ENCODE assay signal across 29 cellular contexts in the genomic region with DNA sequence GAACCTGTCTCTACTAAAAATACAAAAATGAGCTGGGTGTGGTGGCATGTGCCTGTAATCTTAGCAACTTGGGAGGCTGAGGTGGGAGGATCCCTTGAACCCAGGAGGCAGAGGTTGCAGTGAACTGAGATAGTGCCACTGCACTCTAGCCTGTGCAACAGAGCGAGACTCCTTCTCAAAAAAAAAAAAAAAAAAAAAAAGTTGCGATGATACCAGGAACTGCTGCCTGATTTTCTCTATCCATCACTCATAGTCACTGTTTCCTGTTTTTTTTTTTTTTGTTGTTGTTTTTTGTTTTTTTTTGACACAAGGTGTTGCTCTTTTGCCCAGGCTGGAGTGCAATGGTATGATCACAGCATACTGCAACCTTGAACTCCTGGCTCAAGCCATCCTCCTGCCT. TPM values are rescaled to one million over a fixed set of nuclear protein-coding genes. Genes with fewer than 3 reads are reported as not detected.
DNase-seq lines count a peak whose midpoint lies in the region; ATAC-seq, FAIRE-seq and TF ChIP-seq lines count a peak whose summit lies in the region.
"Had no signal": no experiment of that assay in that cellular context is flagged by ENCODE, and none has a peak within 500 bp of the region (broad histone marks: within the 10 kb centered on the region; RNA-seq: fewer than 3 reads in every experiment).

No MANE protein-coding gene starts in this region.

- no peak for TF ChIP-seq CTCF in psoas muscle (IDR thresholded peaks at IDR 0.05)

- no peak for ATAC-seq in T-helper 17 cell
- no peak for ATAC-seq in psoas muscle
- ATAC-seq in HG02884 (IDR thresholded peaks at IDR 0.05; ENCODE audit: unreplicated experiment), result no peak
- no peak for ATAC-seq in HG03196 (IDR thresholded peaks at IDR 0.05; ENCODE audit: unreplicated experiment)
- ATAC-seq: activated T-helper 17 cell treated with anti-CD3 and anti-CD28 coated beads, Interleukin-2, amount 50 U/mL, for 72 hours; sciatic nerve had no signal

- H3K36me3 ChIP-seq in BLaER1 (peaks cover 46% of the 10 kb centered on the region), psoas muscle (ENCODE audit: insufficient read depth in 1 of 2, low read depth in 1 of 2) (peaks cover 0 to 8% of the 10 kb centered on the region in 2 donors)
- H3K36me3 ChIP-seq: cardiac muscle cell had no signal

- peak overlapping the region; percentile 39; the same call in 1 of the 2 replicates for H3K9ac ChIP-seq in BLaER1
- H3K9ac ChIP-seq: KMS-11 had no signal

- intact Hi-C loops in psoas muscle (cut with DNase I), result loop anchor here in 1 of 2 donors (10.0 kb wide), 1 partner anchor 46 kb away; no protein-coding TSS in a partner anchor

- H3K9me3 ChIP-seq in BLaER1 (peaks cover 7% of the 10 kb centered on the region; the same call in 1 of the 2 replicates), T-helper 17 cell (ENCODE audit: control insufficient read depth, low read length, poor library complexity, severe bottlenecking) (no peaks in the 10 kb centered on the region), psoas muscle (no peaks in the 10 kb centered on the region)
- H3K9me3 ChIP-seq: ascending aorta, BE2C, esophagus squamous epithelium, HAP-1, thoracic aorta had no signal

- H3K4me2 ChIP-seq in BLaER1, result peak overlapping the region; percentile 82
- H3K4me2 ChIP-seq: KMS-11, PC-9 had no signal

- H3K36me3 Mint-ChIP-seq in T-helper 17 cell (ENCODE audit: low read depth), result peaks cover 2% of the 10 kb centered on the region

- peaks cover 19% of the 10 kb centered on the region for H3K4me1 Mint-ChIP-seq in T-helper 17 cell

- DNase-seq in GM12891 (ENCODE audit: insufficient read length, low spot score), result no peak
- no peak for DNase-seq in T-helper 17 cell
- no peak for DNase-seq in psoas muscle
- DNase-seq in activated CD4-positive, CD25-positive, alpha-beta regulatory T cell (lab: John Stamatoyannopoulos, UW), result no peak
- DNase-seq: activated CD4-positive, alpha-beta memory T cell treated with anti-CD3 and anti-CD28 coated beads, Interleukin-2, amount 10 ng/mL, durations not matched to agents 7 days and 5 days; activated CD8-positive, alpha-beta memory T cell treated with anti-CD3 and anti-CD28 coated beads, Interleukin-2, amount 50 U/mL, for 48 hours; activated naive CD8-positive, alpha-beta T cell treated with anti-CD3 and anti-CD28 coated beads, Interleukin-2, amount 10 ng/mL, durations not matched to agents 7 days and 5 days; esophagus squamous epithelium; foreskin melanocyte; NCI-H1436 treated with DMSO at 0.1 percent for 48 hours; NCI-H2107; NCI-H446; NCI-H82; PC-9; SHP77; stimulated activated CD4-positive, alpha-beta T cell treated with anti-CD3 and anti-CD28 coated beads, Interleukin-4, amount 100 ng/mL, for 24 hours; stimulated activated naive CD4-positive, alpha-beta T cell had no signal

- no peak overlapping the region for H3K4me3 Mint-ChIP-seq in T-helper 17 cell
- H3K4me3 Mint-ChIP-seq: activated CD4-positive, alpha-beta memory T cell treated with anti-CD3 and anti-CD28 coated beads, Interleukin-2, amount 10 ng/mL, durations not matched to agents 7 days and 5 days; activated naive CD8-positive, alpha-beta T cell treated with anti-CD3 and anti-CD28 coated beads, Interleukin-2, amount 10 ng/mL, durations not matched to agents 7 days and 5 days; activated T-helper 17 cell treated with anti-CD3 and anti-CD28 coated beads, Interleukin-2, amount 50 U/mL, for 72 hours had no signal

- 86 to 98% (median 92%) methylated on average over 2 of the region's 2 CpGs for WGBS in psoas muscle, 3 donors

- no peak for FAIRE-seq in GM12891 (lab: Jason Lieb, UNC)

- TF ChIP-seq POLR2A in GM12891 (IDR thresholded peaks at IDR 0.05; ENCODE audit: low read depth, low read length), result no peak

- H3K27ac Mint-ChIP-seq in T-helper 17 cell, result peak overlapping the region; percentile 79
- H3K27ac Mint-ChIP-seq: activated naive CD8-positive, alpha-beta T cell treated with anti-CD3 and anti-CD28 coated beads, Interleukin-2, amount 10 ng/mL, durations not matched to agents 7 days and 5 days had no signal

- no peaks in the 10 kb centered on the region for H3K27me3 Mint-ChIP-seq in T-helper 17 cell
- H3K27me3 Mint-ChIP-seq: activated CD4-positive, alpha-beta memory T cell treated with anti-CD3 and anti-CD28 coated beads, Interleukin-2, amount 10 ng/mL, durations not matched to agents 7 days and 5 days; activated naive CD8-positive, alpha-beta T cell treated with anti-CD3 and anti-CD28 coated beads, Interleukin-2, amount 10 ng/mL, durations not matched to agents 7 days and 5 days; activated T-helper 17 cell treated with anti-CD3 and anti-CD28 coated beads, Interleukin-2, amount 50 U/mL, for 72 hours had no signal

- H3K4me1 ChIP-seq in BLaER1 (peaks cover 77% of the 10 kb centered on the region), psoas muscle (peaks cover 35% of the 10 kb centered on the region)
- H3K4me1 ChIP-seq: BE2C, HAP-1 had no signal

- H3K27ac ChIP-seq in BLaER1, result peak overlapping the region; percentile 78
- H3K27ac ChIP-seq in psoas muscle, result peak overlapping the region; percentile 76
- H3K27ac ChIP-seq: ascending aorta, cardiac muscle cell, coronary artery, KMS-11, PC-9 had no signal

- 0 out of 2 replicates have a peak, but pooled peaks cover 8% of the 10 kb centered on the region for H4K20me1 ChIP-seq in BLaER1

- H3K4me3 ChIP-seq in BLaER1 (peak overlapping the region; percentile 40; the same call in 1 of the 2 replicates), psoas muscle (no peak overlapping the region)
- H3K4me3 ChIP-seq: ascending aorta, cardiac muscle cell, coronary artery, esophagus squamous epithelium, HAP-1, PC-9, thoracic aorta had no signal

- H3K27me3 ChIP-seq in BLaER1, result no peaks in the 10 kb centered on the region
- H3K27me3 ChIP-seq in psoas muscle (ENCODE audit: insufficient read depth in 3 of 3, low read length in 2 of 3), result no peaks in the 10 kb centered on the region
- H3K27me3 ChIP-seq: ascending aorta, BE2C, cardiac muscle cell, esophagus squamous epithelium had no signal

TF ChIP-seq in GM12891, 5 proteins besides CTCF, POLR2A, EP300 and RAD21:
- TF ChIP-seq SPI1 (IDR thresholded peaks at IDR 0.05; ENCODE audit: low read depth, low read length) (no peak), PAX5 (IDR thresholded peaks at IDR 0.05; ENCODE audit: insufficient read depth, low read length, severe bottlenecking) (peak; percentile 48)

RNA-seq across cellular contexts. Expression of a gene that starts 59.2 kb away (rescaled TPM):
- 18.8 TPM for polyA plus RNA-seq in GM12891 (2012; ENCODE audit: low read depth, missing spikeins)
- total RNA-seq in T-helper 17 cell (10 to 100 TPM; 66.0 to 67.0 TPM), psoas muscle (10 to 100 TPM; 19.5 to 36.5 (median 30.3) TPM)
- polyA plus RNA-seq in psoas muscle, result 10 to 100 TPM in 2 of 3 donors, 1 to 10 TPM in 1; 7.4 to 20.5 (median 15.1) TPM
